8 cellular contexts compared by ENCODE assay signal in the genomic region with DNA sequence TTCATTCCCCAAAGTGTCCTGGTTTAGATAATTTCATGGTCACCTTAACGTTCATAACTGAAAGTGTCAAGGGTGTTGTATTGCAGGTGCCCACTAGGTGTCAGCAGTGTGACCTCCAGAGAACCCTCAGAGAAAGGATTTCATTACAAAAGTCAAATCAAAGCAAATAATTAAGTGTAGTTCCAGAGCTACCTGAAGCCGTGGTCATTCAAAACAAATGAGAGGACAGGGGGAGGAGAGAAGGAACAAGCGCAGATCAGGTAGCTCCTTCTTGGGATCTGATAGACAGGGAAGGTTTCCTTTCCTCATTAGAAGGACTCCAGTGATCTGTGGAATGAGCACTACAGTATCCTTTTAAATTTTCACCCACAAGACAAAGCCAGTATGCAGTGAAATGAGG. TPM values are rescaled to one million over a fixed set of nuclear protein-coding genes. Genes with fewer than 3 reads are reported as not detected.
DNase-seq lines count a peak whose midpoint lies in the region; ATAC-seq, FAIRE-seq and TF ChIP-seq lines count a peak whose summit lies in the region.

A gene with protein sequence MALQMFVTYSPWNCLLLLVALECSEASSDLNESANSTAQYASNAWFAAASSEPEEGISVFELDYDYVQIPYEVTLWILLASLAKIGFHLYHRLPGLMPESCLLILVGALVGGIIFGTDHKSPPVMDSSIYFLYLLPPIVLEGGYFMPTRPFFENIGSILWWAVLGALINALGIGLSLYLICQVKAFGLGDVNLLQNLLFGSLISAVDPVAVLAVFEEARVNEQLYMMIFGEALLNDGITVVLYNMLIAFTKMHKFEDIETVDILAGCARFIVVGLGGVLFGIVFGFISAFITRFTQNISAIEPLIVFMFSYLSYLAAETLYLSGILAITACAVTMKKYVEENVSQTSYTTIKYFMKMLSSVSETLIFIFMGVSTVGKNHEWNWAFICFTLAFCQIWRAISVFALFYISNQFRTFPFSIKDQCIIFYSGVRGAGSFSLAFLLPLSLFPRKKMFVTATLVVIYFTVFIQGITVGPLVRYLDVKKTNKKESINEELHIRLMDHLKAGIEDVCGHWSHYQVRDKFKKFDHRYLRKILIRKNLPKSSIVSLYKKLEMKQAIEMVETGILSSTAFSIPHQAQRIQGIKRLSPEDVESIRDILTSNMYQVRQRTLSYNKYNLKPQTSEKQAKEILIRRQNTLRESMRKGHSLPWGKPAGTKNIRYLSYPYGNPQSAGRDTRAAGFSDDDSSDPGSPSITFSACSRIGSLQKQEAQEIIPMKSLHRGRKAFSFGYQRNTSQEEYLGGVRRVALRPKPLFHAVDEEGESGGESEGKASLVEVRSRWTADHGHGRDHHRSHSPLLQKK (plus strand): TSS at position 207 of the 400 bp plus-strand sequence. CDS start 534 bp downstream, outside the sequence.

- H2AK5ac ChIP-seq in H1 (ENCODE audit: low read depth, low read length): no peak within 1 kb of the TSS

- no peak within 1 kb of the TSS for H3K14ac ChIP-seq in H1 (ENCODE audit: insufficient read length)

- H2BK5ac ChIP-seq in H1 (ENCODE audit: low read depth, low read length): no peak within 1 kb of the TSS

- no peak within 1 kb of the TSS for H3K18ac ChIP-seq in H1 (ENCODE audit: extremely low read depth, low read length)

- H3K23me2 ChIP-seq in H1 (ENCODE audit: low read depth, low read length): no peaks in the 10 kb centered on the region; the same call in 1 of the 2 replicates

- TF ChIP-seq POLR2A in H1 (IDR thresholded peaks at IDR 0.05; ENCODE audit: control extremely low read depth in 1 of 2, low read depth in 2 of 2, low read length in 2 of 2): no peak

- peaks cover 4 to 18% (median 14%) of the 10 kb centered on the region in 9 donors for H3K9me3 Mint-ChIP-seq in naive thymus-derived CD8-positive, alpha-beta T cell

- H3K36me3 ChIP-seq in H1 (ENCODE audit: control insufficient read depth in 2 of 4, insufficient read depth in 4 of 4, low read length in 3 of 4) (no peaks in the 10 kb centered on the region), thoracic aorta (no peaks in the 10 kb centered on the region)

- no peak within 1 kb of the TSS for H3K27ac Mint-ChIP-seq in naive thymus-derived CD8-positive, alpha-beta T cell

- FAIRE-seq in H1 (lab: Jason Lieb, UNC): peak; percentile 97

- H3K27ac ChIP-seq in H1 (ENCODE audit: low read depth, low read length) (no peak within 1 kb of the TSS), thoracic aorta (no peak within 1 kb of the TSS)

- no peak within 1 kb of the TSS for H3K4ac ChIP-seq in H1 (replicated peaks; ENCODE audit: insufficient read length, low read depth, low read length)

- CTCF ChIA-PET in H1 (lab: Charles Lee; ENCODE audit: partially characterized antibody): interaction anchor here (0.6 to 6.6 kb wide), 47 partner anchors 7 to 436 kb away, joined by 3 to 57 read pairs (median 5); no protein-coding TSS in a partner anchor

- no peak within 1 kb of the TSS for H3K56ac ChIP-seq in H1 (replicated peaks; ENCODE audit: insufficient read length, low read depth, low read length)

- 15% methylated on average over 3 of the region's 3 CpGs; no CpG with 5 or more reads in 1 of the 2 experiments for WGBS in H1 (ENCODE audit: extremely low coverage in 1 of 2, insufficient coverage in 1 of 2, insufficient read length in 1 of 2, insufficient replicate concordance in 2 of 2, low coverage in 1 of 2, low lambda C conversion rate in 2 of 2, missing lambda C conversion rate in 1 of 2), 2 experiments

- peaks cover 0 to 12% (median 5%) of the 10 kb centered on the region in 3 donors for H3K36me3 Mint-ChIP-seq in naive thymus-derived CD8-positive, alpha-beta T cell

- H2BK12ac ChIP-seq in H1 (ENCODE audit: low read depth, low read length): no peak within 1 kb of the TSS

- no peak within 1 kb of the TSS for H2BK15ac ChIP-seq in H1 (ENCODE audit: low read length)

- H2BK20ac ChIP-seq in H1 (ENCODE audit: low read length): no peak within 1 kb of the TSS

- no peaks in the 10 kb centered on the region for H3K4me1 Mint-ChIP-seq in naive thymus-derived CD8-positive, alpha-beta T cell

- no peak within 1 kb of the TSS for H3K4me3 Mint-ChIP-seq in naive thymus-derived CD8-positive, alpha-beta T cell

- TF ChIP-seq RAD21 in H1 (IDR thresholded peaks at IDR 0.05 in 1 of 2, conservative IDR thresholded peaks at IDR 0.05 in 1 of 2; ENCODE audit: low read depth in 2 of 2, low read length in 2 of 2): peak; percentile 69 to 73

- H3K4me1 ChIP-seq in H1 (replicated peaks in 1 of 4; ENCODE audit: control insufficient read depth in 3 of 4, insufficient read depth in 4 of 4, low read length in 3 of 4): no peaks in the 10 kb centered on the region
- no peaks in the 10 kb centered on the region for H3K4me1 ChIP-seq in thoracic aorta (ENCODE audit: control insufficient read depth in 1 of 2, low read depth in 2 of 2)

- TF ChIP-seq EP300 in H1 (IDR thresholded peaks at IDR 0.05; ENCODE audit: borderline replicate concordance in 1 of 2, low read depth in 2 of 2, low read length in 2 of 2): no peak

- H3K23ac ChIP-seq in H1 (ENCODE audit: insufficient read length): no peak within 1 kb of the TSS

- H3K79me1 ChIP-seq in H1 (ENCODE audit: low read depth, low read length): no peaks in the 10 kb centered on the region

- no peak within 1 kb of the TSS for H2BK120ac ChIP-seq in H1 (replicated peaks; ENCODE audit: low read depth, low read length)

- H3K4me2 ChIP-seq in H1 (ENCODE audit: insufficient read depth in 1 of 2, low read depth in 2 of 2, low read length in 2 of 2): no peak within 1 kb of the TSS

- no peaks in the 10 kb centered on the region for H3K79me2 ChIP-seq in H1 (ENCODE audit: control insufficient read depth in 1 of 2, insufficient read depth in 2 of 2, low read length in 2 of 2)

- H4K20me1 ChIP-seq in H1 (replicated peaks in 1 of 2; ENCODE audit: control insufficient read depth in 1 of 2, insufficient read depth in 2 of 2, low read length in 2 of 2): no peaks in the 10 kb centered on the region

- no peak within 1 kb of the TSS for H3K9ac ChIP-seq in H1 (replicated peaks in 1 of 4; ENCODE audit: extremely low read depth in 1 of 4, low read depth in 3 of 4, low read length in 3 of 4)

- H3K27me3 ChIP-seq in H1 (replicated peaks in 1 of 4; ENCODE audit: control insufficient read depth in 3 of 4, extremely low read depth in 1 of 4, insufficient read depth in 3 of 4, low read length in 3 of 4): no peaks in the 10 kb centered on the region
- no peaks in the 10 kb centered on the region for H3K27me3 ChIP-seq in thoracic aorta (replicated peaks; ENCODE audit: insufficient read depth)

- peak; percentile 70 for DNase-seq in DMS153 treated with DMSO at 0.1 percent for 48 hours (lab: John Stamatoyannopoulos, UW; ENCODE audit: unreplicated experiment)
- peak; percentile 35 for DNase-seq in M059J (ENCODE audit: low read depth)
- peak; percentile 43 to 49 for DNase-seq in activated CD4-positive, alpha-beta T cell treated with anti-CD3 and anti-CD28 coated beads for 24 hours (ENCODE audit: low read depth in 2 of 2)
- DNase-seq in H1 (ENCODE audit: low read depth in 1 of 2, low spot score in 2 of 2): peak in 1 of 2 experiments; percentile 70
- peak in 9 of 10 donors; percentile 9 to 53 (median 33) for DNase-seq in naive thymus-derived CD8-positive, alpha-beta T cell
- no peak for DNase-seq in thoracic aorta (ENCODE audit: low spot score)
- no peak for DNase-seq in cerebellar nuclear complex (lab: John Stamatoyannopoulos, UW)

- H4K91ac ChIP-seq in H1 (replicated peaks; ENCODE audit: insufficient read length, low read length): no peak within 1 kb of the TSS

- POLR2A ChIA-PET in H1 (lab: Charles Lee; ENCODE audit: partially characterized antibody): no interaction called here
- POLR2A ChIA-PET in naive thymus-derived CD8-positive, alpha-beta T cell (lab: Charles Lee): no interaction called here

- peak within 1 kb of the TSS; percentile 98 for H2AFZ ChIP-seq in H1 (ENCODE audit: low read length)

- H4K8ac ChIP-seq in H1 (ENCODE audit: extremely low read depth, insufficient read depth, low read length): no peak within 1 kb of the TSS

- H3K9me3 ChIP-seq in H1 (ENCODE audit: insufficient read depth in 2 of 2, low read depth in 1 of 2, low read length in 1 of 2): no peaks in the 10 kb centered on the region
- peaks cover 3% of the 10 kb centered on the region for H3K9me3 ChIP-seq in thoracic aorta

- TF ChIP-seq CTCF in H1 (IDR thresholded peaks at IDR 0.05; ENCODE audit: control extremely low read depth in 1 of 3, insufficient read depth in 1 of 3, low read depth in 1 of 3, low read length in 3 of 3): peak; percentile 8 to 76 (median 57)
- TF ChIP-seq CTCF in thoracic aorta (IDR thresholded peaks at IDR 0.05): peak; percentile 85

- H3K4me3 ChIP-seq in H1 (ENCODE audit: extremely low read depth in 1 of 4, insufficient read depth in 2 of 4, low read depth in 3 of 4, low read length in 4 of 4): no peak within 1 kb of the TSS
- no peak within 1 kb of the TSS for H3K4me3 ChIP-seq in thoracic aorta

- peaks cover 7 to 27% (median 11%) of the 10 kb centered on the region in 5 donors for H3K27me3 Mint-ChIP-seq in naive thymus-derived CD8-positive, alpha-beta T cell

- peak; percentile 68 for ATAC-seq in GM19372 (IDR thresholded peaks at IDR 0.05; ENCODE audit: low read depth, unreplicated experiment)
- ATAC-seq in naive thymus-derived CD8-positive, alpha-beta T cell: peak in 1 of 2 donors; percentile 53
- ATAC-seq in thoracic aorta (ENCODE audit: insufficient number of reproducible peaks, low FRiP score, low read depth): no peak

- H4K5ac ChIP-seq in H1 (ENCODE audit: insufficient read length, low read depth, low read length): no peak within 1 kb of the TSS

RNA-seq across cellular contexts. Expression of the gene that starts here (rescaled TPM):
- not detected in 2 replicates for total RNA-seq in M059J (2014; rRNA removed; shearing (Covaris generic))
- total RNA-seq in H1 (2021; fragmentation: NEBNext Ultra II Directional; extraction: Animal tissue kit (Norgen Biotek cat#: 25700)): not detected in 2 replicates
- polyA plus RNA-seq in H1 (2011; rRNA removed): not detected in 2 replicates
- not detected for polyA plus RNA-seq in H1 (2011; cell fraction: cytosol; rRNA removed)
- polyA plus RNA-seq in H1 (2011; cell fraction: nucleus; rRNA removed): not detected
- polyA plus RNA-seq in H1 (2012, experiment 1 of 2): not detected in 4 replicates
- not detected for polyA plus RNA-seq in H1 (2012, experiment 2 of 2)
- polyA plus RNA-seq in H1 (2013, experiment 1 of 2): not detected
- not detected for polyA plus RNA-seq in H1 (2013, experiment 2 of 2)
- polyA minus RNA-seq in H1 (2011; rRNA and poly(A)+ RNA removed): not detected in 2 replicates
- not detected for polyA minus RNA-seq in H1 (2011; cell fraction: cytosol; rRNA and poly(A)+ RNA removed)
- polyA minus RNA-seq in H1 (2011; cell fraction: nucleus; rRNA and poly(A)+ RNA removed): not detected
- not detected for total RNA-seq in naive thymus-derived CD8-positive, alpha-beta T cell
- not detected for polyA plus RNA-seq in naive thymus-derived CD8-positive, alpha-beta T cell
- total RNA-seq in thoracic aorta: 1 to 10 TPM in 1 of 2 donors, not detected in 1; 1.4 TPM

Comparison
In these comparisons a context has a peak if more than half of its experiments do, and no peak if none do; other contexts are left out.
1. Peak in DNase-seq in M059J; RNA of the gene not detected or under 1 TPM.
2. Peak in DNase-seq in naive thymus-derived CD8-positive, alpha-beta T cell; RNA of the gene not detected or under 1 TPM.
3. DNase-seq: peak in DMS153 treated with DMSO at 0.1 percent for 48 hours (single experiment) and activated CD4-positive, alpha-beta T cell treated with anti-CD3 and anti-CD28 coated beads for 24 hours (2 of 2); none in thoracic aorta (single experiment) and cerebellar nuclear complex (0 of 2).